In the genomic region with DNA sequence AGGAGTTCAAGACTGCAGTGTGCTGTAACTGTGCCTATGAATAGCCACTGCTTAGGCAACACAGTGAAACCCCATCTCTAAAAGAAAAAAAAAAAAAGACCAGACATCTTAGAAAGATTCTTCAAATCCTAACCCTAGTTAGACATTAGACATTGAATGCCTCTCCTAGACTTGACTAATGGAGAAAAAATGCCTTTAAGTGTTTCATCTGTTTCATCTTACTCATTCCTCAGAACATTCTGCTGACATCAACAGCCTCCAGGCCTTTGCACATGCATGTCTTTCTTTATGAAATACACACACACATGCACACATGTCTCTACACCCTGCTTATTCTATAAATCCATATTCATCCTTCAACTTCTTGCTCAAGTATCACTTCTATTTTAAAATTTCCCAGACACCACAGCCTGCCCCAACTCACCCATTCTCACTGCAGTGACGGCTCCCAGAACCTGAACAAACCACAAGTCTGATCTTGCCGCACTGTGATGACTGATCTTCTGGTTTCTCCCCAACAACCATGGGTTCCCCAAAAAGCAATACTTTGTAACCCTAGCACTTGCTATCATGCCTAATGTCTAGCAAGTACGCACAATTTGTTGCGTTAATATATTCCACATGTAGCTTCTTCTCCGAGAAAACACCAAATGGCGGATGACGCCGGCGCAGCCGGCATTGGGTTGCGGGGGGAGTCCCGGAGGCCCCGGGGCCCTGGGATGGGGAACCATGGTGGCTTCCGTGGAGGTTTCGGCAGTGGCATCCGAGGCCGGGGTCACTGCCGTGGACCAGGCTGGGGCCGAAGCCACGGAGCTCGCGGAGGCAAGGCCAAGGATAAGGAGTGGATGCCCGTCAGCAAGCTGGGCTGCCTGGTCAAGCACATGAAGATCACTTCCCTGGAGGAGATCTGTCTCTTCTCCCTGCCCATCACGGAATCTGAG, we compare ENCODE assay signal across 22 cellular contexts. TPM values are rescaled to one million over a fixed set of nuclear protein-coding genes. Genes with fewer than 3 reads are reported as not detected.
A peak's percentile ranks its signal among the peaks of the same experiment; 100 is the strongest.
DNase-seq lines count a peak whose midpoint lies in the region; ATAC-seq and TF ChIP-seq lines count a peak whose summit lies in the region.
"Had no signal": no experiment of that assay in that cellular context is flagged by ENCODE, and none has a peak within 500 bp of the region (broad histone marks: within the 10 kb centered on the region; RNA-seq: fewer than 3 reads in every experiment).

No MANE protein-coding gene starts in this region.

- no peak for TF ChIP-seq POLR2A in testis (IDR thresholded peaks at IDR 0.05)

- no peaks in the 10 kb centered on the region for H3K9me2 ChIP-seq in GM23248 (ENCODE audit: insufficient read depth)

- H3K4me2 ChIP-seq in GM23248 (ENCODE audit: unreplicated experiment): no peak overlapping the region
- H3K4me2 ChIP-seq: neural progenitor cell had no signal

- no peaks in the 10 kb centered on the region for H3K79me2 ChIP-seq in GM23248 (ENCODE audit: insufficient read depth)

- H3K27me3 ChIP-seq in GM23248 (replicated peaks; ENCODE audit: insufficient read depth) (peaks cover 7% of the 10 kb centered on the region), adipocyte (replicated peaks; ENCODE audit: control insufficient read depth, insufficient read depth, low read length) (peaks cover 5% of the 10 kb centered on the region), testis (no peaks in the 10 kb centered on the region)
- H3K27me3 ChIP-seq: neural progenitor cell had no signal

- no peak overlapping the region for H3K9ac ChIP-seq in GM23248
- H3K9ac ChIP-seq in adipocyte (ENCODE audit: low read length): no peak overlapping the region
- H3K9ac ChIP-seq: neural progenitor cell had no signal

- in situ Hi-C loops in GM23248 (cut with MboI): no loop called here

- no peak for ATAC-seq in HG03520 (IDR thresholded peaks at IDR 0.05; ENCODE audit: unreplicated experiment)
- ATAC-seq: T-cell had no signal

- no peak overlapping the region for H3K4me3 ChIP-seq in GM23248
- no peak overlapping the region for H3K4me3 ChIP-seq in adipocyte (ENCODE audit: low read length)
- H3K4me3 ChIP-seq in foreskin fibroblast (ENCODE audit: low read depth in 1 of 2, low read length in 2 of 2): no peak overlapping the region
- H3K4me3 ChIP-seq in testis: peak overlapping the region; percentile 21 to 29
- H3K4me3 ChIP-seq: left ventricle myocardium inferior, neural progenitor cell had no signal

- 92 to 93% methylated on average over 23 to 24 of the region's 24 CpGs for WGBS in GM23248 (ENCODE audit: low coverage in 1 of 2, low lambda C conversion rate in 2 of 2, missing lambda C conversion rate in 2 of 2), 2 experiments
- WGBS in testis, 2 donors: 75 to 87% methylated on average over 24 of the region's 24 CpGs

- H3K27ac ChIP-seq in GM23248 (no peak overlapping the region), testis (no peak overlapping the region)
- H3K27ac ChIP-seq: left ventricle myocardium inferior, neural progenitor cell had no signal

- no peak for TF ChIP-seq CTCF in foreskin fibroblast (IDR thresholded peaks at IDR 0.05; ENCODE audit: low read depth, low read length)
- no peak for TF ChIP-seq CTCF in testis (IDR thresholded peaks at IDR 0.05)

- H2AFZ ChIP-seq in GM23248: no peak overlapping the region
- H2AFZ ChIP-seq: neural progenitor cell had no signal

- H4K20me1 ChIP-seq in GM23248 (ENCODE audit: insufficient read depth): no peaks in the 10 kb centered on the region

- H3K9me3 ChIP-seq in GM23248 (ENCODE audit: low read depth) (no peaks in the 10 kb centered on the region), adipocyte (ENCODE audit: control insufficient read depth, low read length) (no peaks in the 10 kb centered on the region), testis (no peaks in the 10 kb centered on the region)
- H3K9me3 ChIP-seq: Caco-2, left ventricle myocardium inferior had no signal

- H3K4me1 ChIP-seq in GM23248 (ENCODE audit: insufficient read depth) (no peaks in the 10 kb centered on the region), adipocyte (ENCODE audit: control insufficient read depth, insufficient read depth, low read length) (peaks cover 6% of the 10 kb centered on the region), testis (no peaks in the 10 kb centered on the region)
- H3K4me1 ChIP-seq: Caco-2, left ventricle myocardium inferior, neural progenitor cell had no signal

- peak; percentile 51 for DNase-seq in GM23248
- peak; percentile 34 for DNase-seq in adipocyte (ENCODE audit: low read depth)
- peak; percentile 5 to 30 for DNase-seq in foreskin fibroblast
- DNase-seq in testis: no peak
- no peak for DNase-seq in activated CD4-positive, alpha-beta T cell treated with anti-CD3 and anti-CD28 coated beads for 4 hours
- no peak for DNase-seq in middle frontal gyrus (ENCODE audit: extremely low spot score, low spot score)
- DNase-seq: activated CD4-positive, alpha-beta T cell treated with anti-CD3 and anti-CD28 coated beads, Interleukin-2, amount 10 ng/mL, durations not matched to agents 24 days and 14 days; activated CD8-positive, alpha-beta memory T cell treated with anti-CD3 and anti-CD28 coated beads, Interleukin-2, amount 50 U/mL, for 4 hours; activated effector memory CD4-positive, alpha-beta T cell treated with Interleukin-2 at 50 U/mL for 16 hours; Caco-2; H9; left ventricle myocardium inferior; NCI-H1436 treated with DMSO at 0.1 percent for 48 hours; NCI-H526 treated with DMSO at 0.1 percent for 48 hours; SHP77 treated with DMSO at 0.1 percent for 48 hours; stimulated activated CD4-positive, alpha-beta T cell treated with anti-CD3 and anti-CD28 coated beads, Interleukin-4, amount 100 ng/mL, for 1 hour; T-cell had no signal

- no peaks in the 10 kb centered on the region for H3F3A ChIP-seq in GM23248 (ENCODE audit: insufficient read depth)

- H3K36me3 ChIP-seq in GM23248 (ENCODE audit: low read depth) (no peaks in the 10 kb centered on the region), adipocyte (ENCODE audit: control insufficient read depth, insufficient read depth, low read length, severe bottlenecking) (no peaks in the 10 kb centered on the region), testis (ENCODE audit: low read depth, missing control alignments) (no peaks in the 10 kb centered on the region)
- H3K36me3 ChIP-seq: left ventricle myocardium inferior, neural progenitor cell had no signal

- intact Hi-C loops in testis (cut with DNase I; ENCODE audit: low total_unique reads): no loop called here

RNA-seq across cellular contexts. Expression of a gene that starts 37.4 kb away (rescaled TPM):
- total RNA-seq in GM23248 (2014; rRNA removed; shearing (Covaris generic)): not detected in 2 replicates
- polyA plus RNA-seq in GM23248 (2016; fragmentation: Nextera tagmentation; extraction: Ambion mirVana) (not detected in 2 replicates), testis (ENCODE audit: insufficient read depth, low read depth, low replicate concordance) (29.4 TPM)
- 1 to 10 TPM; 3.8 TPM for total RNA-seq in testis
- total RNA-seq: activated CD4-positive, alpha-beta T cell treated with anti-CD3 and anti-CD28 coated beads, Interleukin-2, amount 10 ng/mL, durations not matched to agents 24 days and 14 days; Caco-2; Daoy; H9; mucosa of gallbladder; T-cell had no signal
- polyA plus RNA-seq: BJ had no signal

RNA-seq across cellular contexts. Expression of a gene that starts 49.8 kb away (rescaled TPM):
- total RNA-seq in GM23248 (2014; rRNA removed; shearing (Covaris generic)): 165 and 186 TPM in 2 replicates
- 383 and 389 TPM in 2 replicates for polyA plus RNA-seq in GM23248 (2016; fragmentation: Nextera tagmentation; extraction: Ambion mirVana)
- 100 to 1,000 TPM; 209 to 278 TPM for total RNA-seq in testis
- polyA plus RNA-seq in testis (ENCODE audit: insufficient read depth, low read depth, low replicate concordance): 190 TPM

Comparison
In these comparisons a context has a peak if more than half of its experiments do, and no peak if none do; other contexts are left out.
1. DNase-seq: peak in GM23248 (single experiment), adipocyte (single experiment) and foreskin fibroblast (2 of 2); none in testis (single experiment), activated CD4-positive, alpha-beta T cell treated with anti-CD3 and anti-CD28 coated beads for 4 hours (0 of 2) and middle frontal gyrus (single experiment).
2. H3K4me3 ChIP-seq: peak in testis (2 of 2); none in GM23248 (single experiment), adipocyte (single experiment) and foreskin fibroblast (0 of 2).